In genomic region chr5:114702731-114703130, GRCh38 we compare ENCODE assay signal across 5 cellular contexts.
"Had no signal": no experiment of that assay in that cellular context is flagged by ENCODE, and none has a peak within 500 bp of the region (broad histone marks: within the 10 kb centered on the region; RNA-seq: fewer than 3 reads in every experiment).

No MANE protein-coding gene starts in this region.

- H2AFZ ChIP-seq: GM23338 had no signal

- H3K4me3 ChIP-seq: GM23338, K562 had no signal

- ATAC-seq: GM23338, K562 had no signal

- H3K4me2 ChIP-seq: GM23338 had no signal

- DNase-seq: H9, HCEC 1CT, IMR-90 had no signal
